In the genomic region with DNA sequence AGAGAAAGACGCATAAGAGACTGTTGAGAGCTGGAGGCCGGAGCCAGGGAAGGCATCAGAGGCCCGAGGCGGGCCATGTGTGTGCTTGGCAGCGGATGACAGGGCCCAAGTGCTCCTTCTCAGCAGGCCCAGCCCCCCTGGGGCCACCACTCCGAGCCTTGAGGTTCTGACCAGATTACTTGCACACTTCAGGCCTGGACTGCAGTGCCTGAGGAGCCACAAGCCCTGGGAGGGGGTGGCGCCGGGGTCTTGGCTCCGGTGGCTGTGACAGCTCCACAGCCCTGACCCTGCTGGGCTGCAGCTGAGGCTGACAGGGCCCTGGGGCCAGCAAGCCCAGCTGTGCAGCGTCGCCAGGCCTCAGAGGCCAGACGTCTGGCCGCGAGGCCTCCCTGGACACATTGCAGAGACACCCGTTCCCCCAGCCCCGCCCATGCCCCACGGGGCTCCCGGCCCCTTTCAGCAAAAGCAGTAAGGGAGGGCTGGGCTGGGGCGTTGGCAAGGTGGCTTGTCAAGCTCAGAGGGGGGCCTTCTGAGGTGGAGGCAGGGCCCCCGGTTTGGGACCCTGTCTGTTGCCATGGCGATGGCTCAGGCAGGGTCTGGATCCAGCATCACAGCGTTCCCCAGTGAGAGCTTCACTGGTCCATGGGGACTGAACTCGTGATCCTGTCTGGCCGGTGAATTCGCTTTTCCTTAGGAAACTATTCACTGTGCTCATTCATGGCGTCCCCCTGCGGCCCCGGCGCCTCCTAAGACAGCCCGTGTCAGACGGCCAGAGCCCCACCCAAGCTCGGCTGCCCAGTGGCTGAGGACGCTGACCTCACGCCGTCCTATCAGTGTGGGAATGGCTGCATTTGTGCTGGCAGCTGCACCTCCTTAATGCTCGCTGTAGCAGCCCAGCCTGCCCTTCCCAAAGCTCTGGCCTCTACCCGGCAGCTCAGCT, we compare ENCODE assay signal across 12 cellular contexts. TPM values are rescaled to one million over a fixed set of nuclear protein-coding genes. Genes with fewer than 3 reads are reported as not detected.
DNase-seq lines count a peak whose midpoint lies in the region; ATAC-seq, FAIRE-seq and TF ChIP-seq lines count a peak whose summit lies in the region.
"Had no signal": no experiment of that assay in that cellular context is flagged by ENCODE, and none has a peak within 500 bp of the region (broad histone marks: within the 10 kb centered on the region; RNA-seq: fewer than 3 reads in every experiment).

No MANE protein-coding gene starts in this region.

- H3K4me3 ChIP-seq in ascending aorta = peak overlapping the region; percentile 75 to 83
- H3K4me3 ChIP-seq in right atrium auricular region = peak overlapping the region; percentile 1 to 71
- H3K4me3 ChIP-seq in pancreas = peak overlapping the region in 1 of 4 donors; percentile 12
- H3K4me3 ChIP-seq: HAP-1 had no signal

- DNase-seq in A172 (ENCODE audit: low spot score) (peak; percentile 81), ascending aorta (ENCODE audit: low spot score in 2 of 2) (peak; percentile 64 to 95), right atrium auricular region (ENCODE audit: low spot score) (peak; percentile 88), pancreas (peak; percentile 77 to 93 (median 88)), NCI-H2107 (lab: John Stamatoyannopoulos, UW) (no peak), KG1 (lab: John Stamatoyannopoulos, UW) (no peak)
- DNase-seq in activated CD4-positive, alpha-beta T cell treated with anti-CD3 and anti-CD28 coated beads, Interleukin-2, amount 50 U/mL, for 4 hours = no peak
- no peak for DNase-seq in stimulated activated CD4-positive, alpha-beta T cell treated with anti-CD3 and anti-CD28 coated beads, Interleukin-12 subunit alpha, Interleukin-12 subunit beta, amount 100 ng/mL, for 4 hours
- DNase-seq: activated CD4-positive, CD25-positive, alpha-beta regulatory T cell treated with anti-CD3 and anti-CD28 coated beads, Interleukin-2, amount 50 U/mL, for 72 hours; NCI-H82 had no signal

- H3K9me3 ChIP-seq in ascending aorta (no peaks in the 10 kb centered on the region), right atrium auricular region (no peaks in the 10 kb centered on the region), pancreas (no peaks in the 10 kb centered on the region)
- H3K9me3 ChIP-seq: HAP-1 had no signal

- no peak for FAIRE-seq in pancreas (lab: Jason Lieb, UNC)
- FAIRE-seq: GM12891 had no signal

- peaks cover 30 to 62% of the 10 kb centered on the region in 2 donors for H3K4me1 ChIP-seq in ascending aorta
- peaks cover 0 to 87% of the 10 kb centered on the region in 2 donors for H3K4me1 ChIP-seq in right atrium auricular region
- H3K4me1 ChIP-seq in pancreas = peaks cover 30 to 45% (median 41%) of the 10 kb centered on the region in 3 donors
- H3K4me1 ChIP-seq: HAP-1 had no signal

- WGBS in pancreas, 2 donors = 25 to 36% methylated on average over 36 to 37 of the region's 37 CpGs

- H3K36me3 ChIP-seq in ascending aorta (peaks cover 60% of the 10 kb centered on the region in 2 donors), right atrium auricular region (peaks cover 29% of the 10 kb centered on the region), pancreas (peaks cover 0 to 21% (median 0%) of the 10 kb centered on the region in 3 donors)
- H3K36me3 ChIP-seq: HAP-1 had no signal

- intact Hi-C loops in ascending aorta (cut with DNase I) = loop anchor here (1.0 kb wide), 1 partner anchor 164 kb away; no protein-coding TSS in a partner anchor
- intact Hi-C loops in pancreas (cut with DNase I) = no loop called here

- peak; percentile 78 to 82 (median 80) for ATAC-seq in pancreas

- TF ChIP-seq CTCF in ascending aorta (IDR thresholded peaks at IDR 0.05) = no peak
- no peak for TF ChIP-seq CTCF in right atrium auricular region (IDR thresholded peaks at IDR 0.05)
- no peak for TF ChIP-seq CTCF in pancreas (IDR thresholded peaks at IDR 0.05)

- no peaks in the 10 kb centered on the region for H3K27me3 ChIP-seq in ascending aorta
- H3K27me3 ChIP-seq in right atrium auricular region = no peaks in the 10 kb centered on the region
- no peaks in the 10 kb centered on the region for H3K27me3 ChIP-seq in pancreas

- H3K27ac ChIP-seq in ascending aorta (peak overlapping the region; percentile 93 to 98), right atrium auricular region (peak overlapping the region; percentile 78 to 83), pancreas (peak overlapping the region; percentile 66 to 90 (median 84))

RNA-seq across cellular contexts. Expression of a gene that starts 5.7 kb away (rescaled TPM):
- 0.41 and 0.50 TPM in 2 replicates for total RNA-seq in A172 (2014; rRNA removed; shearing (Covaris generic))
- 395 TPM for total RNA-seq in ascending aorta
- total RNA-seq in right atrium auricular region = 100 to 1,000 TPM; 138 to 149 TPM
- total RNA-seq in pancreas = 10 to 100 TPM; 36.8 to 84.2 (median 70.7) TPM
- 100 to 1,000 TPM in 1 of 2 donors, 10 to 100 TPM in 1; 36.9 to 118 TPM for polyA plus RNA-seq in pancreas

RNA-seq across cellular contexts. Expression of a gene that starts 50.0 kb away (rescaled TPM):
- 104 and 113 TPM in 2 replicates for total RNA-seq in A172 (2014; rRNA removed; shearing (Covaris generic))
- total RNA-seq in ascending aorta (30.0 TPM), right atrium auricular region (10 to 100 TPM in 1 of 2 donors, 1 to 10 TPM in 1; 9.4 to 14.7 TPM), pancreas (10 to 100 TPM in 2 of 6 donors, 1 to 10 TPM in 4; 6.1 to 22.6 (median 9.5) TPM)
- 1 to 10 TPM; 4.9 to 7.2 TPM for polyA plus RNA-seq in pancreas

Comparison
In these comparisons a context has a peak if more than half of its experiments do, and no peak if none do; other contexts are left out.
1. DNase-seq: peak in A172 (single experiment), ascending aorta (2 of 2), right atrium auricular region (single experiment) and pancreas (6 of 6); none in NCI-H2107 (single experiment), activated CD4-positive, alpha-beta T cell treated with anti-CD3 and anti-CD28 coated beads, Interleukin-2, amount 50 U/mL, for 4 hours (0 of 2), KG1 (single experiment) and stimulated activated CD4-positive, alpha-beta T cell treated with anti-CD3 and anti-CD28 coated beads, Interleukin-12 subunit alpha, Interleukin-12 subunit beta, amount 100 ng/mL, for 4 hours (single experiment).
2. RNA of a gene that starts 5.7 kb away (total RNA-seq): 395 TPM in ascending aorta (single experiment), 138 to 149 TPM in right atrium auricular region and 36.8 to 84.2 TPM in pancreas; 0.41 to 0.50 TPM in A172; every median in the first group is over 10 times any median in the second.
3. Peak in every context shown above with its lines, with median percentiles within 50 percentile points of each other: H3K27ac ChIP-seq.